In genomic region chr19:19458110-19458816, GRCh38 we compare ENCODE assay signal across 1 cellular context.
TF ChIP-seq lines count a peak whose summit lies in the region.

No MANE protein-coding gene starts in this region.

TF ChIP-seq in IMR-90, 13 proteins besides CTCF, POLR2A, EP300 and RAD21 (continued from another document):
- TF ChIP-seq SMC3 (IDR thresholded peaks at IDR 0.05; ENCODE audit: low read depth, low read length) (no peak), ELK1 (IDR thresholded peaks at IDR 0.05; ENCODE audit: borderline replicate concordance, low read depth, low read length) (no peak), MXI1 (IDR thresholded peaks at IDR 0.05; ENCODE audit: borderline replicate concordance, low read depth, low read length) (no peak)
